Comparison of ENCODE assay signal across 36 cellular contexts in the genomic region with DNA sequence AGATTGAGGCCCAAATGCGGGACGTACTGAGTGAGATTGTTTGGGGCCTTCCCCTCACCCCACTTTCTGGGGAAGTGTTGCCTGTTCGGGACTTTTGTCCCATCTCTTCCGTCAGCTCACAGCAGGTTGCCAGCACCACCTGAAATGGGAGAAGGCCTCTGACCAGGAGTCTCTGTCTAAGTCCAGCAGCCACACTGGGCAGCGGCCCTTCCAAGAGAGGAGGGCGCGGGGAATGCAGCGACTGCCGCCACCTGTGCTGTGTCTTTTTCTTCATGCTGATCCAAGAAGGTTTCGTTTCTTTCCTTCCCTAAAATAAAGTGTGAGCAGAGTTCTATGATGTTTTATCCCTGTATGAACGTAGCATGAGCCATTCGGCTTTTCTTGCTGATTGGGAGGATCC.
"Had no signal": no experiment of that assay in that cellular context is flagged by ENCODE, and none has a peak within 500 bp of the region (broad histone marks: within the 10 kb centered on the region; RNA-seq: fewer than 3 reads in every experiment).

No MANE protein-coding gene starts in this region.

- H3K4me3 Mint-ChIP-seq: activated B cell treated with CpG ODN at 0.5 μM for 24 hours; activated CD4-positive, alpha-beta memory T cell treated with anti-CD3 and anti-CD28 coated beads for 36 hours; activated naive CD4-positive, alpha-beta T cell treated with anti-CD3 and anti-CD28 coated beads for 36 hours; activated T-cell treated with anti-CD3 and anti-CD28 coated beads, Interleukin-2, amount 50 U/mL, for 4 hours; activated T-helper 1 cell treated with anti-CD3 and anti-CD28 coated beads, Interleukin-12 subunit alpha, Interleukin-12 subunit beta, Interleukin-2, Interleukin-4 antibody, amounts not matched to agents 30 ng/mL and 10 ng/mL and 1 ng/mL, durations not matched to agents 14 hours and 24 hours and 36 hours; central memory CD8-positive, alpha-beta T cell; T-cell had no signal

- H3K27ac ChIP-seq: brain microvascular endothelial cell, PC-9, RWPE1, VCaP had no signal

- H2AFZ ChIP-seq: PC-9 had no signal

- H3K27me3 ChIP-seq: brain microvascular endothelial cell had no signal

- H3K4me3 ChIP-seq: PC-9 had no signal

- FAIRE-seq: RCC 7860 had no signal

- H3K27ac Mint-ChIP-seq: activated B cell treated with CpG ODN at 0.5 μM for 24 hours; activated CD4-positive, alpha-beta memory T cell treated with anti-CD3 and anti-CD28 coated beads for 36 hours; activated naive CD4-positive, alpha-beta T cell treated with anti-CD3 and anti-CD28 coated beads for 36 hours; activated naive CD4-positive, alpha-beta T cell treated with anti-CD3 and anti-CD28 coated beads, Interleukin-2, amount 50 U/mL, for 72 hours; activated T-helper 1 cell treated with anti-CD3 and anti-CD28 coated beads, Interleukin-12 subunit alpha, Interleukin-12 subunit beta, Interleukin-2, Interleukin-4 antibody, amounts not matched to agents 30 ng/mL and 10 ng/mL and 1 ng/mL, durations not matched to agents 14 hours and 24 hours and 36 hours had no signal

- ATAC-seq: activated naive CD4-positive, alpha-beta T cell treated with anti-CD3 and anti-CD28 coated beads, Interleukin-2, amount 50 U/mL, for 72 hours; activated T-cell treated with anti-CD3 and anti-CD28 coated beads, Interleukin-2, amount 50 U/mL, for 4 hours; Right ventricle myocardium inferior; SK-N-SH treated with all-trans-retinoic acid at 6 μM for 48 hours; T-cell had no signal

- H3K9me3 Mint-ChIP-seq: activated T-cell treated with anti-CD3 and anti-CD28 coated beads, Interleukin-2, amount 50 U/mL, for 4 hours; activated T-helper 1 cell treated with anti-CD3 and anti-CD28 coated beads, Interleukin-12 subunit alpha, Interleukin-12 subunit beta, Interleukin-2, Interleukin-4 antibody, amounts not matched to agents 30 ng/mL and 10 ng/mL and 1 ng/mL, durations not matched to agents 14 hours and 24 hours and 36 hours; central memory CD8-positive, alpha-beta T cell; T-cell had no signal

- H3K27me3 Mint-ChIP-seq: activated B cell treated with CpG ODN at 0.5 μM for 24 hours; activated CD4-positive, alpha-beta memory T cell treated with anti-CD3 and anti-CD28 coated beads for 36 hours; central memory CD8-positive, alpha-beta T cell; T-cell had no signal

- H3K36me3 Mint-ChIP-seq: activated CD4-positive, alpha-beta memory T cell treated with anti-CD3 and anti-CD28 coated beads for 36 hours had no signal

- H3K4me2 ChIP-seq: PC-9 had no signal

- DNase-seq: activated B cell treated with CpG ODN at 0.5 μM for 24 hours; activated CD4-positive, alpha-beta memory T cell treated with anti-CD3 and anti-CD28 coated beads for 36 hours; activated CD4-positive, alpha-beta T cell treated with anti-CD3 and anti-CD28 coated beads for 4 hours; activated CD4-positive, alpha-beta T cell treated with anti-CD3 and anti-CD28 coated beads, Interleukin-2, amount 50 U/mL, for 1 hour; activated CD4-positive, CD25-positive, alpha-beta regulatory T cell treated with anti-CD3 and anti-CD28 coated beads, Interleukin-2, amount 50 U/mL, for 72 hours; activated CD8-positive, alpha-beta memory T cell treated with anti-CD3 and anti-CD28 coated beads, Interleukin-2, amount 50 U/mL, for 4 hours; activated gamma-delta T cell treated with Interleukin-2 at 50 U/mL for 16 hours; activated naive CD4-positive, alpha-beta T cell treated with anti-CD3 and anti-CD28 coated beads for 36 hours; activated T-cell treated with anti-CD3 and anti-CD28 coated beads for 4 hours; activated T-cell treated with anti-CD3 and anti-CD28 coated beads, Interleukin-2, amount 50 U/mL, for 4 hours; amniotic stem cell; brain microvascular endothelial cell; NCI-H1092 treated with DMSO at 0.1 percent for 48 hours; NCI-H1417; NCI-H146; NCI-H187; NCI-H2029 treated with DMSO at 0.1 percent for 48 hours; NCI-H2107; NCI-H2171; NCI-H510A; NCI-H526; NCI-H748 treated with DMSO at 0.1 percent for 48 hours; NK-92 treated with Interleukin-12 subunit alpha and Interleukin-12 subunit beta, amount 100 ng/mL, for 24 hours; PC-9; SIG-M5; T-cell; T-helper 2 cell; T-helper 9 cell had no signal

- H3K36me3 ChIP-seq: brain microvascular endothelial cell had no signal
